In the genomic region with DNA sequence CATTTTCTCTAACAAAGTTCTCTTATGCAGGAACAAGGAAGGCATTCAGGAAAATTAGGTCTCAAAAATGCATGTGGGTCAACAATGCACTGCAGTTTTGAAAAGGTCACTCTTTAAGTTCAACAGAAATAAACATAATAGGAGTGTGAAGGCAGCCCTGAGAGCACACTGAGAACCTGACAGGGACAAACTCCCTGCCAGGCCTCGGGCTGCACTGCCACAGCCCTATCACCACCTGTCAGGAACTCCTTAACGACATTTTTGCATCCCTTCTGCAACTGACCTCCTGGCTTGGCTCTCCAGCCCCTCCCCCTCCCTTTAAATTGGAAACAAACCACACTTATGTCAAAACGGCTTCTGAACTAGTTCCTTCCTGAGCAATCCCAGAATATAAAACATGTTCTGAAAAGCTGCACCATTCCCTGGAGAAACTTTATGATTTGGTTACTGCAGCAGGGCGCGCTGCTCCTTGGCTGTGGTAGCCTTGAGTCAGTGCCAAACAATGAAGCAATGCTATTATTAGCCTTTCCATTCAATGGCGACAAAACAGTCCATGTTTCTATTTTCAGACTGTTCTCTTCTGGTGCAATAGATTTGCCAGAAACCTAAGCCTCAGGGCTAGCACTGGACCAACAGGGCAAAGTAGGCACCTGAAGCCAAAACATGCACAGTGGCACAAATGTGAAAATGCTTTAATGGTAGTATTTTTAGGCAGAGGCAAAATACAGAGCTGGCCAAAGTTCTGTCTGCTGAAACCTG, we compare ENCODE assay signal across 9 cellular contexts.
DNase-seq lines count a peak whose midpoint lies in the region; ATAC-seq and TF ChIP-seq lines count a peak whose summit lies in the region.
"Had no signal": no experiment of that assay in that cellular context is flagged by ENCODE, and none has a peak within 500 bp of the region (broad histone marks: within the 10 kb centered on the region; RNA-seq: fewer than 3 reads in every experiment).

No MANE protein-coding gene starts in this region.

- H3K4me1 ChIP-seq in Panc1 (ENCODE audit: control insufficient read depth, insufficient read depth, low read length) = peaks cover 31% of the 10 kb centered on the region

- peaks cover 92% of the 10 kb centered on the region for H3K4me1 Mint-ChIP-seq in neural crest cell
- H3K4me1 Mint-ChIP-seq in activated CD4-positive, alpha-beta memory T cell treated with anti-CD3 and anti-CD28 coated beads for 36 hours (ENCODE audit: low read depth) = no peaks in the 10 kb centered on the region

- no peaks in the 10 kb centered on the region for H3K9me3 Mint-ChIP-seq in neural crest cell
- no peaks in the 10 kb centered on the region for H3K9me3 Mint-ChIP-seq in activated CD4-positive, alpha-beta memory T cell treated with anti-CD3 and anti-CD28 coated beads for 36 hours

- DNase-seq in HT-29 (ENCODE audit: low spot score) (peak; percentile 59), Panc1 (ENCODE audit: low read depth, low spot score) (no peak), fibroblast of gingiva (ENCODE audit: low read depth) (peak; percentile 95), neural crest cell (ENCODE audit: low read depth, low spot score) (peak; percentile 28), GM13976 (ENCODE audit: low spot score) (no peak)
- no peak for DNase-seq in activated CD4-positive, alpha-beta memory T cell treated with anti-CD3 and anti-CD28 coated beads for 36 hours

- intact Hi-C loops in Panc1 (cut with micrococcal nuclease; ENCODE audit: unreplicated experiment) = no loop called here
- intact Hi-C loops in activated CD4-positive, alpha-beta memory T cell treated with anti-CD3 and anti-CD28 coated beads for 36 hours (cut with micrococcal nuclease) = no loop called here

- TF ChIP-seq CTCF in Panc1 (IDR thresholded peaks at IDR 0.05) = no peak
- TF ChIP-seq CTCF in neural crest cell (conservative IDR thresholded peaks at IDR 0.05) = no peak
- TF ChIP-seq CTCF in GM13976 (IDR thresholded peaks at IDR 0.05; ENCODE audit: borderline replicate concordance, control extremely low read depth, extremely low read depth, insufficient read depth, missing control alignments) = no peak

- H3K27me3 ChIP-seq in Panc1 (ENCODE audit: control insufficient read depth, insufficient read depth, low read length) = no peaks in the 10 kb centered on the region
- H3K27me3 ChIP-seq: SJSA1 had no signal

- no peaks in the 10 kb centered on the region for H3K9me3 ChIP-seq in Panc1 (ENCODE audit: control insufficient read depth, insufficient read depth, low read depth, low read length)
- H3K9me3 ChIP-seq: SJSA1 had no signal

- H3K4me3 ChIP-seq in Panc1 (ENCODE audit: low read depth in 2 of 2, low read length in 2 of 2) = no peak overlapping the region
- H3K4me3 ChIP-seq: SJSA1 had no signal

- H3K27ac ChIP-seq in Panc1 (ENCODE audit: low read length) = peak overlapping the region; percentile 76
- H3K27ac ChIP-seq: SJSA1 had no signal

- no peaks in the 10 kb centered on the region for H3K36me3 Mint-ChIP-seq in neural crest cell (ENCODE audit: low read depth)
- H3K36me3 Mint-ChIP-seq in activated CD4-positive, alpha-beta memory T cell treated with anti-CD3 and anti-CD28 coated beads for 36 hours = no peaks in the 10 kb centered on the region

- peak overlapping the region; percentile 69 for H3K27ac Mint-ChIP-seq in neural crest cell (ENCODE audit: unreplicated experiment)
- no peak overlapping the region for H3K27ac Mint-ChIP-seq in activated CD4-positive, alpha-beta memory T cell treated with anti-CD3 and anti-CD28 coated beads for 36 hours

- no peaks in the 10 kb centered on the region for H3K27me3 Mint-ChIP-seq in neural crest cell (ENCODE audit: low read depth)
- no peaks in the 10 kb centered on the region for H3K27me3 Mint-ChIP-seq in activated CD4-positive, alpha-beta memory T cell treated with anti-CD3 and anti-CD28 coated beads for 36 hours

- CTCF ChIA-PET in Panc1 (lab: Charles Lee) = no interaction called here
- CTCF ChIA-PET in activated CD4-positive, alpha-beta memory T cell treated with anti-CD3 and anti-CD28 coated beads for 36 hours (lab: Charles Lee) = no interaction called here

- BruUV-seq in Panc1 (replicated peaks; lab: Mats Ljungman, UMichigan) = no TSS peak

- in situ Hi-C loops in Panc1 (cut with HindIII; ENCODE audit: low pct_unique_long_range_greater_than_20kb, low sequenced_read_pairs) (no loop called here), GM13976 (cut with MboI; ENCODE audit: low sequenced_read_pairs, unreplicated experiment) (loop anchor here (10.0 kb wide), 1 partner anchor 162 kb away; a partner anchor contains a TSS)

- ATAC-seq in Panc1 (peak; percentile 58), HG03097 (IDR thresholded peaks at IDR 0.05; ENCODE audit: low FRiP score, unreplicated experiment) (no peak), HG03175 (IDR thresholded peaks at IDR 0.05; ENCODE audit: unreplicated experiment) (no peak)

- H3K36me3 ChIP-seq in Panc1 (ENCODE audit: control insufficient read depth, insufficient read depth, low read length) = no peaks in the 10 kb centered on the region
- H3K36me3 ChIP-seq: SJSA1 had no signal

- H3K4me3 Mint-ChIP-seq in neural crest cell = peak overlapping the region; percentile 67
- H3K4me3 Mint-ChIP-seq in activated CD4-positive, alpha-beta memory T cell treated with anti-CD3 and anti-CD28 coated beads for 36 hours = no peak overlapping the region

- POLR2A ChIA-PET in Panc1 (lab: Charles Lee) = no interaction called here
- POLR2A ChIA-PET in activated CD4-positive, alpha-beta memory T cell treated with anti-CD3 and anti-CD28 coated beads for 36 hours (lab: Charles Lee) = no interaction called here

Comparison
In these comparisons a context has a peak if more than half of its experiments do, and no peak if none do; other contexts are left out.
1. DNase-seq: peak in HT-29 (single experiment), fibroblast of gingiva (single experiment) and neural crest cell (single experiment); none in Panc1 (single experiment), activated CD4-positive, alpha-beta memory T cell treated with anti-CD3 and anti-CD28 coated beads for 36 hours (single experiment) and GM13976 (single experiment).